ENCODE assay signal across 1 cellular context in genomic region chr20:46363874-46364669, GRCh38.
TF ChIP-seq lines count a peak whose summit lies in the region.

No MANE protein-coding gene starts in this region.

TF ChIP-seq in HepG2, 621 proteins besides CTCF, POLR2A, EP300 and RAD21 (continued from another document and continues in another):
- TF ChIP-seq ZNF609 (CRISPR knock-in tag; IDR thresholded peaks at IDR 0.05; ENCODE audit: borderline replicate concordance) (peak; percentile 33; the same call in 1 of the 2 replicates), ZNF280B (CRISPR knock-in tag; IDR thresholded peaks at IDR 0.05; ENCODE audit: borderline replicate concordance) (peak; percentile 99), SRSF9 (IDR thresholded peaks at IDR 0.05; ENCODE audit: borderline replicate concordance, insufficient read depth, low read depth, low read length, poor library complexity, severe bottlenecking) (no peak), SMYD3 (CRISPR knock-in tag; IDR thresholded peaks at IDR 0.05) (peak; percentile 93; the same call in 1 of the 2 replicates), ZNF577 (CRISPR knock-in tag; IDR thresholded peaks at IDR 0.05; ENCODE audit: borderline replicate concordance, low read depth) (no peak), NR0B2 (CRISPR knock-in tag; IDR thresholded peaks at IDR 0.05) (peak; percentile 94), MAZ (IDR thresholded peaks at IDR 0.05; ENCODE audit: borderline replicate concordance, low read depth, low read length) (no peak; the same call in 1 of the 2 replicates), MAZ (CRISPR knock-in tag; IDR thresholded peaks at IDR 0.05; ENCODE audit: low read depth) (peak; percentile 95), CREM (IDR thresholded peaks at IDR 0.05) (peak; percentile 87), CREM (CRISPR knock-in tag; IDR thresholded peaks at IDR 0.05) (0 out of 2 replicates have a peak, but pooled peaks have one; percentile 37), ZNF432 (CRISPR knock-in tag; IDR thresholded peaks at IDR 0.05; ENCODE audit: borderline replicate concordance) (no peak), PHB2 (IDR thresholded peaks at IDR 0.05; ENCODE audit: partially characterized antibody) (no peak), GPN1 (CRISPR knock-in tag; IDR thresholded peaks at IDR 0.05; ENCODE audit: borderline replicate concordance) (peak; percentile 93), DZIP1 (CRISPR knock-in tag; IDR thresholded peaks at IDR 0.05) (peak; percentile 91), ZNF550 (CRISPR knock-in tag; IDR thresholded peaks at IDR 0.05; ENCODE audit: borderline replicate concordance) (no peak), MEIS2 (CRISPR knock-in tag; IDR thresholded peaks at IDR 0.05) (peak; percentile 78), GPBP1L1 (CRISPR knock-in tag; IDR thresholded peaks at IDR 0.05) (no peak), FOXP4 (CRISPR knock-in tag; IDR thresholded peaks at IDR 0.05) (peak; percentile 83), ZNF274 (CRISPR knock-in tag; IDR thresholded peaks at IDR 0.05) (peak; percentile 96; the same call in 1 of the 2 replicates), RFXAP (CRISPR knock-in tag; IDR thresholded peaks at IDR 0.05; ENCODE audit: borderline replicate concordance) (peak; percentile 89), IKZF5 (CRISPR knock-in tag; IDR thresholded peaks at IDR 0.05) (peak; percentile 93), ZBTB39 (CRISPR knock-in tag; IDR thresholded peaks at IDR 0.05) (peak; percentile 90), ZBTB42 (CRISPR knock-in tag; IDR thresholded peaks at IDR 0.05) (no peak), ZBTB1 (CRISPR knock-in tag; IDR thresholded peaks at IDR 0.05; ENCODE audit: borderline replicate concordance) (peak; percentile 53; the same call in 1 of the 2 replicates), ELF3 (CRISPR knock-in tag; IDR thresholded peaks at IDR 0.05) (peak; percentile 59; the same call in 1 of the 2 replicates), MLX (CRISPR knock-in tag; IDR thresholded peaks at IDR 0.05) (peak; percentile 74; the same call in 1 of the 2 replicates), HOXA7 (CRISPR knock-in tag; IDR thresholded peaks at IDR 0.05) (0 out of 2 replicates have a peak, but pooled peaks have one; percentile 23), ZBTB38 (CRISPR knock-in tag; IDR thresholded peaks at IDR 0.05) (peak; percentile 54; the same call in 1 of the 2 replicates), SMAD3 (CRISPR knock-in tag; IDR thresholded peaks at IDR 0.05) (peak; percentile 80; the same call in 1 of the 2 replicates), SETDB1 (CRISPR knock-in tag; IDR thresholded peaks at IDR 0.05; ENCODE audit: borderline replicate concordance) (no peak), THAP7 (CRISPR knock-in tag; IDR thresholded peaks at IDR 0.05) (peak; percentile 94; the same call in 1 of the 2 replicates), TARDBP (CRISPR knock-in tag; IDR thresholded peaks at IDR 0.05) (peak; percentile 91), ZNF841 (CRISPR knock-in tag; IDR thresholded peaks at IDR 0.05; ENCODE audit: borderline replicate concordance) (0 out of 2 replicates have a peak, but pooled peaks have one; percentile 46), HDAC1 (CRISPR knock-in tag; IDR thresholded peaks at IDR 0.05) (peak; percentile 100), PAWR (CRISPR knock-in tag; IDR thresholded peaks at IDR 0.05; ENCODE audit: borderline replicate concordance) (no peak), GFI1 (CRISPR knock-in tag; IDR thresholded peaks at IDR 0.05; ENCODE audit: borderline replicate concordance) (peak; percentile 70; the same call in 1 of the 2 replicates), ESRRA (CRISPR knock-in tag; IDR thresholded peaks at IDR 0.05; ENCODE audit: low read depth) (peak; percentile 84; the same call in 1 of the 2 replicates), HBP1 (CRISPR knock-in tag; IDR thresholded peaks at IDR 0.05; ENCODE audit: low read depth) (peak; percentile 91; the same call in 1 of the 2 replicates), ZNF3 (CRISPR knock-in tag; IDR thresholded peaks at IDR 0.05) (peak; percentile 82), GZF1 (CRISPR knock-in tag; IDR thresholded peaks at IDR 0.05) (peak; percentile 89; the same call in 1 of the 2 replicates)
